In genomic region chr18:2511451-2511850, GRCh38 we compare ENCODE assay signal across 9 cellular contexts.
"Had no signal": no experiment of that assay in that cellular context is flagged by ENCODE, and none has a peak within 500 bp of the region (broad histone marks: within the 10 kb centered on the region; RNA-seq: fewer than 3 reads in every experiment).

No MANE protein-coding gene starts in this region.

- ATAC-seq: HCT116, HepG2 had no signal

- DNase-seq: GM23248, GOT3, H7, HFFc6, KBM-7 had no signal

- H3K9ac ChIP-seq: GM23248 had no signal

- H3K36me3 ChIP-seq: HAP-1 had no signal

- H3K4me1 ChIP-seq: HAP-1 had no signal

- H3K4me3 ChIP-seq: GM23248, HAP-1 had no signal

- H3K9me3 ChIP-seq: HAP-1 had no signal

- FAIRE-seq: HepG2, HTR-8/SVneo had no signal

- H2AFZ ChIP-seq: GM23248 had no signal

- H3K27ac ChIP-seq: GM23248 had no signal
